10 cellular contexts compared by ENCODE assay signal in the genomic region with DNA sequence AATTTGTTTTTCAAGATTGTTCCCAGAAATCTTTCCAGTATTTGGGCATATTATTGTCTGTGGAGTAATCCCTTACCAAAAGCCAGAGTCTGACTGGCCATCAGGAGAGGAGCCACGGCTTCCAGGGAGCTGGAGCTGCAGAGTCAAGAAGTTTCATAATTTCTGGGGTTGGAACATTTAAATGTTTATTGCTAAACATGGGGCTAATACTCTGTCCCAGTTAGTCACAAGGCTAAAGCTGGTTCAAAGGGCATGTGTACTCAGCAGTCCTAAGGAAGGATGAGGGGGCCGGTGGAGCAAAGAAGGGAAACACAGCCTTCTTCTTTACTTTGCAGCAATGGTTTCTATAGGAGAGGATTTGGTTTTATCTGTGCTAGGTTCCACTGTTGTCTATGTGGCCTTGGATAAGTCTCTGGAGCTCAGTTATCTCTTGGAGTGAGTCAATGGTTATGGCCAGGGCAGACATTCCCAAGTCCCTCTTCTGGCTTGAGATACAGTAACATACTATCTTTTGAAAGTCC. TPM values are rescaled to one million over a fixed set of nuclear protein-coding genes. Genes with fewer than 3 reads are reported as not detected.
A peak's percentile ranks its signal among the peaks of the same experiment; 100 is the strongest.
DNase-seq lines count a peak whose midpoint lies in the region; ATAC-seq and TF ChIP-seq lines count a peak whose summit lies in the region.
"Had no signal": no experiment of that assay in that cellular context is flagged by ENCODE, and none has a peak within 500 bp of the region (broad histone marks: within the 10 kb centered on the region; RNA-seq: fewer than 3 reads in every experiment).

No MANE protein-coding gene starts in this region.

- H3K9me3 Mint-ChIP-seq in GM23338, result no peaks in the 10 kb centered on the region

- DNase-seq in GM03348 (ENCODE audit: low spot score), result peak; percentile 87
- DNase-seq in NCI-H226, result peak; percentile 23
- DNase-seq in fibroblast of gingiva (ENCODE audit: low read depth), result peak; percentile 94
- DNase-seq in renal cortical epithelial cell (ENCODE audit: low read depth), result peak; percentile 70
- no peak for DNase-seq in GM23338 (ENCODE audit: low spot score)
- no peak for DNase-seq in hippocampal formation (lab: John Stamatoyannopoulos, UW)
- DNase-seq in GM19240 (ENCODE audit: insufficient read length, low spot score), result no peak
- DNase-seq: heart right ventricle, NCI-H2107 had no signal

- H2AFZ ChIP-seq in GM23338, result no peak overlapping the region

- H3K79me2 ChIP-seq in GM23338 (replicated peaks; ENCODE audit: insufficient read depth), result no peaks in the 10 kb centered on the region

- no peaks in the 10 kb centered on the region for H4K20me1 ChIP-seq in GM23338 (replicated peaks; ENCODE audit: insufficient read depth)

- H3K4me1 ChIP-seq in GM23338 (ENCODE audit: insufficient read depth), result no peaks in the 10 kb centered on the region

- H3K27ac Mint-ChIP-seq in GM23338, result no peak overlapping the region

- H3F3A ChIP-seq in GM23338 (replicated peaks; ENCODE audit: low read depth), result no peaks in the 10 kb centered on the region

- ATAC-seq in GM23338, result no peak
- ATAC-seq in GM18502 (IDR thresholded peaks at IDR 0.05; ENCODE audit: poor library complexity, unreplicated experiment), result no peak

- H3K4me3 Mint-ChIP-seq in GM23338, result no peak overlapping the region

- peaks cover 12% of the 10 kb centered on the region for H3K4me1 Mint-ChIP-seq in GM23338

- no peak overlapping the region for H3K4me3 ChIP-seq in GM23338
- H3K4me3 ChIP-seq: heart right ventricle had no signal

- H3K36me3 Mint-ChIP-seq in GM23338 (ENCODE audit: low read depth), result peaks cover 17% of the 10 kb centered on the region

- no peak for TF ChIP-seq CTCF in GM23338 (conservative IDR thresholded peaks at IDR 0.05; ENCODE audit: low read depth in 2 of 2)

- no peaks in the 10 kb centered on the region; the same call in 1 of the 2 replicates for H3K9me2 ChIP-seq in GM23338 (ENCODE audit: insufficient read depth)

- no peaks in the 10 kb centered on the region for H3K27me3 ChIP-seq in GM23338 (ENCODE audit: insufficient read depth)
- H3K27me3 ChIP-seq: heart right ventricle had no signal

- H3K36me3 ChIP-seq in GM23338 (ENCODE audit: insufficient read depth), result no peaks in the 10 kb centered on the region; the same call in 1 of the 2 replicates

- H3K27me3 Mint-ChIP-seq in GM23338 (ENCODE audit: insufficient read depth, low read depth, poor library complexity), result peaks cover 3% of the 10 kb centered on the region

- no peak overlapping the region for H3K27ac ChIP-seq in GM23338 (ENCODE audit: low read depth)

- H3K4me2 ChIP-seq in GM23338, result no peak overlapping the region

TF ChIP-seq in GM23338, 12 proteins besides CTCF, POLR2A, EP300 and RAD21 (continues in another document):
- TF ChIP-seq ZNF462 (CRISPR knock-in tag; IDR thresholded peaks at IDR 0.05), result no peak
- TF ChIP-seq NANOG (IDR thresholded peaks at IDR 0.05; ENCODE audit: borderline replicate concordance), result no peak
- no peak for TF ChIP-seq STAT1 (IDR thresholded peaks at IDR 0.05; ENCODE audit: unreplicated experiment)
- TF ChIP-seq ETS1 (IDR thresholded peaks at IDR 0.05), result no peak
- no peak for TF ChIP-seq CREB1 (CRISPR knock-in tag; IDR thresholded peaks at IDR 0.05; ENCODE audit: low read depth)
- TF ChIP-seq POLR2AphosphoS5 (IDR thresholded peaks at IDR 0.05; ENCODE audit: low read depth), result no peak
- TF ChIP-seq ZNF331 (CRISPR knock-in tag; IDR thresholded peaks at IDR 0.05; ENCODE audit: low read depth), result no peak
- TF ChIP-seq JUNB (IDR thresholded peaks at IDR 0.05; ENCODE audit: unreplicated experiment), result no peak
- TF ChIP-seq ZNF114 (CRISPR knock-in tag; IDR thresholded peaks at IDR 0.05), result no peak
- TF ChIP-seq EZH2 (IDR thresholded peaks at IDR 0.05; ENCODE audit: low read depth, unreplicated experiment), result no peak

RNA-seq across cellular contexts. Expression of gene DENND2D, which starts 9.5 kb away (rescaled TPM):
- 33.4 and 35.3 TPM in 2 replicates for total RNA-seq in renal cortical epithelial cell
- total RNA-seq in GM23338 (2014; rRNA removed; shearing (Covaris generic)), result 3.0 and 5.9 TPM in 2 replicates
- 2.5 and 3.4 TPM in 2 replicates for polyA plus RNA-seq in GM23338 (2016; fragmentation: Nextera tagmentation; extraction: Ambion mirVana)

RNA-seq across cellular contexts. Expression of gene CHI3L2, which starts 36.5 kb away (rescaled TPM):
- total RNA-seq in renal cortical epithelial cell, result 1.6 and 3.0 TPM in 2 replicates
- not detected in 2 replicates for total RNA-seq in GM23338 (2014; rRNA removed; shearing (Covaris generic))
- 0.68 TPM in 1 of 2 replicates, not detected in the other for polyA plus RNA-seq in GM23338 (2016; fragmentation: Nextera tagmentation; extraction: Ambion mirVana)

RNA-seq across cellular contexts. Expression of gene CEPT1, which starts 51.0 kb away (rescaled TPM):
- 52.7 and 85.3 TPM in 2 replicates for total RNA-seq in renal cortical epithelial cell
- 33.5 and 39.5 TPM in 2 replicates for total RNA-seq in GM23338 (2014; rRNA removed; shearing (Covaris generic))
- 14.3 and 17.3 TPM in 2 replicates for polyA plus RNA-seq in GM23338 (2016; fragmentation: Nextera tagmentation; extraction: Ambion mirVana)

RNA-seq across cellular contexts. Expression of gene DRAM2, which starts 51.1 kb away (rescaled TPM):
- 95.6 and 101 TPM in 2 replicates for total RNA-seq in renal cortical epithelial cell
- 45.9 and 74.6 TPM in 2 replicates for total RNA-seq in GM23338 (2014; rRNA removed; shearing (Covaris generic))
- polyA plus RNA-seq in GM23338 (2016; fragmentation: Nextera tagmentation; extraction: Ambion mirVana), result 22.9 TPM in 2 replicates

Comparison
In these comparisons a context has a peak if more than half of its experiments do, and no peak if none do; other contexts are left out.
1. DNase-seq: peak in GM03348 (single experiment), NCI-H226 (single experiment), fibroblast of gingiva (single experiment) and renal cortical epithelial cell (single experiment); none in GM23338 (single experiment), hippocampal formation (0 of 2) and GM19240 (single experiment).